Comparison of ENCODE assay signal across 8 cellular contexts in genomic region chr5:77935516-77936364, GRCh38.
A peak's percentile ranks its signal among the peaks of the same experiment; 100 is the strongest.
DNase-seq lines count a peak whose midpoint lies in the region; ATAC-seq and TF ChIP-seq lines count a peak whose summit lies in the region.

No MANE protein-coding gene starts in this region.

- no peaks in the 10 kb centered on the region for H3K4me1 ChIP-seq in right lobe of liver
- no peaks in the 10 kb centered on the region for H3K4me1 ChIP-seq in aorta (ENCODE audit: control insufficient read depth in 1 of 2, insufficient read depth in 2 of 2, low read length in 2 of 2)

- CTCF ChIA-PET in GM10248 (lab: Yijun Ruan, JAX): interaction anchor here (1.1 kb wide), 1 partner anchor 10 kb away, joined by 4 read pairs; no protein-coding TSS in a partner anchor

- ATAC-seq in GM18517 (IDR thresholded peaks at IDR 0.05; ENCODE audit: unreplicated experiment) (peak; percentile 63), HG02938 (IDR thresholded peaks at IDR 0.05; ENCODE audit: unreplicated experiment) (peak; percentile 50), right lobe of liver (peak in 3 of 4 donors; percentile 28 to 52 (median 40)), aorta (ENCODE audit: low FRiP score) (no peak)

- H3K36me3 ChIP-seq in SK-N-MC (ENCODE audit: insufficient read depth, low read length) (no peaks in the 10 kb centered on the region), right lobe of liver (no peaks in the 10 kb centered on the region), aorta (ENCODE audit: control insufficient read depth in 1 of 2, insufficient read depth in 2 of 2, low read length in 1 of 2) (no peaks in the 10 kb centered on the region)

- no peaks in the 10 kb centered on the region for H3K27me3 ChIP-seq in right lobe of liver
- no peaks in the 10 kb centered on the region for H3K27me3 ChIP-seq in aorta (ENCODE audit: control insufficient read depth in 1 of 2, insufficient read depth in 2 of 2, low read length in 1 of 2)

- H3K4me3 ChIP-seq in SK-N-MC: peak overlapping the region; percentile 49
- no peak overlapping the region for H3K4me3 ChIP-seq in right lobe of liver
- H3K4me3 ChIP-seq in aorta (ENCODE audit: low read length in 2 of 2): no peak overlapping the region

- peak overlapping the region; percentile 91 for H3K27ac ChIP-seq in SK-N-MC
- H3K27ac ChIP-seq in right lobe of liver: no peak overlapping the region
- no peak overlapping the region for H3K27ac ChIP-seq in aorta (ENCODE audit: low read depth in 1 of 2, low read length in 2 of 2)

- 53% methylated on average over 10 of the region's 11 CpGs for WGBS in right lobe of liver (ENCODE audit: insufficient coverage, low coverage, low lambda C conversion rate, missing lambda C conversion rate)
- 64 to 70% methylated on average over 11 of the region's 11 CpGs for WGBS in aorta, 2 donors

- POLR2A ChIA-PET in GM10248 (lab: Yijun Ruan, JAX): no interaction called here

- TF ChIP-seq CTCF in right lobe of liver (IDR thresholded peaks at IDR 0.05) (no peak), GM10248 (IDR thresholded peaks at IDR 0.05; ENCODE audit: control extremely low read depth, extremely low read depth, low read depth, missing control alignments) (no peak)

- H3K9ac ChIP-seq in SK-N-MC (ENCODE audit: insufficient read length): peak overlapping the region; percentile 58

- TF ChIP-seq POLR2A in right lobe of liver (IDR thresholded peaks at IDR 0.05): no peak

- intact Hi-C loops in right lobe of liver (cut with DNase I) (no loop called here), aorta (cut with DNase I) (no loop called here)

- peak; percentile 92 for DNase-seq in SK-N-MC (ENCODE audit: low read depth, low spot score)
- DNase-seq in right lobe of liver: no peak
- no peak for DNase-seq in GM10248 (ENCODE audit: extremely low spot score)
- no peak for DNase-seq in anterior cingulate cortex (lab: John Stamatoyannopoulos, UW)
- no peak for DNase-seq in cortex of kidney (lab: John Stamatoyannopoulos, UW)
- DNase-seq in aorta: no peak

- H3K9me3 ChIP-seq in SK-N-MC (ENCODE audit: low read depth, low read length) (no peaks in the 10 kb centered on the region), right lobe of liver (no peaks in the 10 kb centered on the region), aorta (ENCODE audit: control insufficient read depth, low read length) (no peaks in the 10 kb centered on the region)
